8 cellular contexts compared by ENCODE assay signal in genomic region chr16:57906385-57907316, GRCh38.
DNase-seq lines count a peak whose midpoint lies in the region; ATAC-seq and TF ChIP-seq lines count a peak whose summit lies in the region.

No MANE protein-coding gene starts in this region.

- H3K9me3 Mint-ChIP-seq in mesothelial cell of epicardium, result no peaks in the 10 kb centered on the region

- H3K4me1 ChIP-seq in Karpas-422 (ENCODE audit: low read length) (no peaks in the 10 kb centered on the region), lower lobe of right lung (no peaks in the 10 kb centered on the region), gastrocnemius medialis (no peaks in the 10 kb centered on the region)

- intact Hi-C loops in lower lobe of right lung (cut with DNase I), result no loop called here
- intact Hi-C loops in gastrocnemius medialis (cut with DNase I; ENCODE audit: low total_unique reads), result no loop called here

- no peak overlapping the region for H3K27ac Mint-ChIP-seq in mesothelial cell of epicardium

- no peak overlapping the region for H3K4me2 ChIP-seq in Karpas-422 (ENCODE audit: low read depth, low read length, poor library complexity, severe bottlenecking)

- TF ChIP-seq CTCF in AG09319 (IDR thresholded peaks at IDR 0.05; ENCODE audit: low read depth, low read length) (peak; percentile 63), lower lobe of right lung (IDR thresholded peaks at IDR 0.05) (peak; percentile 52), gastrocnemius medialis (IDR thresholded peaks at IDR 0.05 in 4 of 5, conservative IDR thresholded peaks at IDR 0.05 in 1 of 5) (peak in 2 of 5 experiments; percentile 19 to 43), mesothelial cell of epicardium (IDR thresholded peaks at IDR 0.05; ENCODE audit: unreplicated experiment) (no peak)

- no peaks in the 10 kb centered on the region for H3K9me3 ChIP-seq in Karpas-422 (ENCODE audit: low read length)
- no peaks in the 10 kb centered on the region for H3K9me3 ChIP-seq in lower lobe of right lung
- no peaks in the 10 kb centered on the region for H3K9me3 ChIP-seq in gastrocnemius medialis

- in situ Hi-C loops in gastrocnemius medialis (cut with MboI; ENCODE audit: low sequenced_read_pairs in 4 of 4), result no loop called here

- H3K4me3 Mint-ChIP-seq in mesothelial cell of epicardium, result no peak overlapping the region

- no peak overlapping the region for H3K27ac ChIP-seq in Karpas-422 (ENCODE audit: low read length)
- H3K27ac ChIP-seq in lower lobe of right lung, result no peak overlapping the region
- no peak overlapping the region for H3K27ac ChIP-seq in gastrocnemius medialis

- ATAC-seq in lower lobe of right lung, result peak; percentile 59 to 80
- ATAC-seq in GM21825 (IDR thresholded peaks at IDR 0.05; ENCODE audit: unreplicated experiment), result no peak
- no peak for ATAC-seq in gastrocnemius medialis

- DNase-seq in AG09319 (ENCODE audit: extremely low read depth, low read depth) (no peak), Karpas-422 (peak; percentile 57), astrocyte of the hippocampus (ENCODE audit: low read depth, low spot score) (peak; percentile 37), lower lobe of right lung (no peak), putamen (ENCODE audit: low spot score) (no peak), gastrocnemius medialis (no peak), mesothelial cell of epicardium (ENCODE audit: low spot score in 2 of 2, unreplicated experiment in 2 of 2) (no peak)

- no peaks in the 10 kb centered on the region for H4K20me1 ChIP-seq in Karpas-422 (ENCODE audit: insufficient read depth, low read depth, low read length)

- no peaks in the 10 kb centered on the region for H3K4me1 Mint-ChIP-seq in mesothelial cell of epicardium

- H3K9ac ChIP-seq in Karpas-422 (ENCODE audit: low read length), result no peak overlapping the region

- H3K4me3 ChIP-seq in Karpas-422 (ENCODE audit: low read length), result no peak overlapping the region
- H3K4me3 ChIP-seq in lower lobe of right lung, result no peak overlapping the region
- H3K4me3 ChIP-seq in gastrocnemius medialis, result no peak overlapping the region

- no peaks in the 10 kb centered on the region for H3K79me2 ChIP-seq in Karpas-422 (ENCODE audit: low read length)

- H3K27me3 Mint-ChIP-seq in mesothelial cell of epicardium (ENCODE audit: low read depth), result peaks cover 27% of the 10 kb centered on the region

- H3K36me3 Mint-ChIP-seq in mesothelial cell of epicardium, result no peaks in the 10 kb centered on the region

- no peak overlapping the region for H2AFZ ChIP-seq in Karpas-422 (ENCODE audit: low read length)

- TF ChIP-seq POLR2A in gastrocnemius medialis (IDR thresholded peaks at IDR 0.05), result no peak

- H3K9me2 ChIP-seq in Karpas-422 (replicated peaks; ENCODE audit: insufficient read depth, low read length), result no peaks in the 10 kb centered on the region

- H3K36me3 ChIP-seq in Karpas-422 (ENCODE audit: insufficient read depth, low read length) (no peaks in the 10 kb centered on the region), lower lobe of right lung (no peaks in the 10 kb centered on the region), gastrocnemius medialis (no peaks in the 10 kb centered on the region)

- H3K27me3 ChIP-seq in Karpas-422 (ENCODE audit: low read length), result no peaks in the 10 kb centered on the region
- H3K27me3 ChIP-seq in lower lobe of right lung (ENCODE audit: low read depth), result peaks cover 14% of the 10 kb centered on the region
- peaks cover 0 to 12% (median 3%) of the 10 kb centered on the region in 3 donors for H3K27me3 ChIP-seq in gastrocnemius medialis

Comparison
In these comparisons a context has a peak if more than half of its experiments do, and no peak if none do; other contexts are left out.
1. DNase-seq: peak in Karpas-422 (single experiment) and astrocyte of the hippocampus (single experiment); none in AG09319 (single experiment), lower lobe of right lung (single experiment), putamen (single experiment), gastrocnemius medialis (0 of 2) and mesothelial cell of epicardium (0 of 2).
2. ATAC-seq: peak in lower lobe of right lung (2 of 2); none in GM21825 (single experiment) and gastrocnemius medialis (0 of 2).